31 cellular contexts compared by ENCODE assay signal in genomic region chr1:246269466-246269865, GRCh38.
"Had no signal": no experiment of that assay in that cellular context is flagged by ENCODE, and none has a peak within 500 bp of the region (broad histone marks: within the 10 kb centered on the region; RNA-seq: fewer than 3 reads in every experiment).

No MANE protein-coding gene starts in this region.

- H2AFZ ChIP-seq: neural progenitor cell, parathyroid adenoma had no signal

- DNase-seq: hypothalamus; immature natural killer cell; kidney; left colon; left lung; lower lobe of right lung; mammary epithelial cell; mesenchymal stem cell; naive B cell; natural killer cell; nephron progenitor cell; occipital lobe; psoas muscle; right lobe of liver; stimulated activated CD4-positive, alpha-beta T cell treated with anti-CD3 and anti-CD28 coated beads, Interleukin-12 subunit alpha, Interleukin-12 subunit beta, amount 100 ng/mL, for 4 hours; stimulated activated CD4-positive, alpha-beta T cell treated with anti-CD3 and anti-CD28 coated beads, Interleukin-15, amount 100 ng/mL, for 24 hours; stimulated activated CD4-positive, alpha-beta T cell treated with anti-CD3 and anti-CD28 coated beads, Interleukin-2, amount 100 ng/mL, for 24 hours; stimulated activated CD4-positive, alpha-beta T cell treated with anti-CD3 and anti-CD28 coated beads, Interleukin-4, amount 100 ng/mL, for 1 hour; stimulated activated naive B cell treated with anti-CD40 and anti-IgM and Interleukin-4, amounts not matched to agents 10 μg/mL and 1 μg/mL and 100 μg/mL, for 72 hours; stimulated activated naive CD8-positive, alpha-beta T cell treated with anti-CD3 and anti-CD28 coated beads, Interleukin-15, Interleukin-2, amounts not matched to agents 100 U/mL and 50 U/mL, for 24 hours; stomach; tibial artery; uterus had no signal

- H3K27ac ChIP-seq: left lung, lower lobe of right lung, neural progenitor cell, neutrophil, parathyroid adenoma, psoas muscle, right lobe of liver, stomach, suprapubic skin, thoracic aorta, tibial artery, uterus had no signal

- H3K4me2 ChIP-seq: neural progenitor cell had no signal

- H3K4me3 Mint-ChIP-seq: immature natural killer cell; mesothelial cell of epicardium; naive B cell; natural killer cell; nephron progenitor cell; neural progenitor cell; stimulated activated naive B cell treated with anti-CD40 and anti-IgM and Interleukin-4, amounts not matched to agents 10 μg/mL and 1 μg/mL and 100 μg/mL, for 72 hours; type B pancreatic cell had no signal

- H3K79me2 ChIP-seq: parathyroid adenoma had no signal

- H3K4me3 ChIP-seq: left lung, lower lobe of right lung, neural progenitor cell, psoas muscle, right lobe of liver, stomach, suprapubic skin, thoracic aorta, tibial artery, uterus had no signal

- H3K27me3 ChIP-seq: left lung, neural progenitor cell, neutrophil, right lobe of liver, stomach, suprapubic skin, tibial artery, uterus had no signal

- H3K9me3 Mint-ChIP-seq: naive B cell, natural killer cell, nephron progenitor cell, neural progenitor cell had no signal

- ATAC-seq: left colon; left lung; lower lobe of right lung; natural killer cell; psoas muscle; right lobe of liver; stimulated activated naive CD8-positive, alpha-beta T cell treated with anti-CD3 and anti-CD28 coated beads, Interleukin-15, Interleukin-2, amounts not matched to agents 100 U/mL and 50 U/mL, for 24 hours had no signal

- H3K36me3 ChIP-seq: left lung, lower lobe of right lung, neural progenitor cell, neutrophil, right lobe of liver, stomach, suprapubic skin, thoracic aorta, tibial artery, uterus had no signal

- H3K27me3 Mint-ChIP-seq: naive B cell; stimulated activated naive B cell treated with anti-CD40 and anti-IgM and Interleukin-4, amounts not matched to agents 10 μg/mL and 1 μg/mL and 100 μg/mL, for 72 hours; type B pancreatic cell had no signal

- H3K9ac ChIP-seq: neural progenitor cell, parathyroid adenoma had no signal

- H3K4me1 Mint-ChIP-seq: immature natural killer cell, naive B cell, natural killer cell had no signal

- H3K4me1 ChIP-seq: left lung, lower lobe of right lung, parathyroid adenoma, psoas muscle, right lobe of liver, stomach, suprapubic skin, tibial artery, uterus had no signal

- H3K36me3 Mint-ChIP-seq: naive B cell, natural killer cell, neural progenitor cell, type B pancreatic cell had no signal

- H3K27ac Mint-ChIP-seq: immature natural killer cell; mesothelial cell of epicardium; naive B cell; natural killer cell; nephron progenitor cell; neural progenitor cell; stimulated activated naive B cell treated with anti-CD40 and anti-IgM and Interleukin-4, amounts not matched to agents 10 μg/mL and 1 μg/mL and 100 μg/mL, for 72 hours; type B pancreatic cell had no signal

- FAIRE-seq: islet of Langerhans, kidney had no signal

- H3K9me3 ChIP-seq: left lung, lower lobe of right lung, neutrophil, psoas muscle, right lobe of liver, stomach, suprapubic skin, thoracic aorta, uterus had no signal
